ENCODE assay signal across 8 cellular contexts in genomic region chr1:89524369-89525168, GRCh38. TPM values are rescaled to one million over a fixed set of nuclear protein-coding genes. Genes with fewer than 3 reads are reported as not detected.
A peak's percentile ranks its signal among the peaks of the same experiment; 100 is the strongest.
DNase-seq lines count a peak whose midpoint lies in the region; ATAC-seq and TF ChIP-seq lines count a peak whose summit lies in the region.

LRRC8B (plus strand) TSS chr1:89524829; CDS start chr1:89582651, 57,822 bp downstream.

- no peak within 1 kb of the TSS for H3K4me3 Mint-ChIP-seq in activated CD4-positive, alpha-beta T cell treated with anti-CD3 and anti-CD28 coated beads, Interleukin-2, amount 10 ng/mL, durations not matched to agents 7 days and 5 days

- peaks cover 11% of the 10 kb centered on the region for H3K36me3 Mint-ChIP-seq in activated CD4-positive, alpha-beta T cell treated with anti-CD3 and anti-CD28 coated beads, Interleukin-2, amount 10 ng/mL, durations not matched to agents 7 days and 5 days (ENCODE audit: low read depth)

- POLR2A ChIA-PET in activated CD4-positive, alpha-beta T cell treated with anti-CD3 and anti-CD28 coated beads, Interleukin-2, amount 10 ng/mL, durations not matched to agents 7 days and 5 days (lab: Charles Lee) = no interaction called here

- peak; percentile 62 for DNase-seq in AG10803 (ENCODE audit: low read depth)
- DNase-seq in NCI-H510A (lab: John Stamatoyannopoulos, UW) = peak; percentile 95
- peak; percentile 90 for DNase-seq in activated CD4-positive, alpha-beta T cell treated with anti-CD3 and anti-CD28 coated beads, Interleukin-2, amount 10 ng/mL, durations not matched to agents 7 days and 5 days
- peak; percentile 70 for DNase-seq in cortex of kidney (lab: John Stamatoyannopoulos, UW)
- DNase-seq in left kidney (ENCODE audit: low read depth, low spot score) = peak; percentile 96
- DNase-seq in stimulated activated CD4-positive, alpha-beta T cell treated with anti-CD3 and anti-CD28 coated beads, Interleukin-1b, Interleukin-23, amount 100 ng/mL, for 48 hours = peak; percentile 92

- in situ Hi-C loops in GM18951 (cut with MboI; ENCODE audit: low sequenced_read_pairs, unreplicated experiment) = no loop called here

- peaks cover 32% of the 10 kb centered on the region for H3K4me1 Mint-ChIP-seq in activated CD4-positive, alpha-beta T cell treated with anti-CD3 and anti-CD28 coated beads, Interleukin-2, amount 10 ng/mL, durations not matched to agents 7 days and 5 days

- peak within 1 kb of the TSS; percentile 81 for H3K4me3 ChIP-seq in AG10803 (ENCODE audit: low read length)

- peak; percentile 68 for TF ChIP-seq POLR2A in GM18951 (IDR thresholded peaks at IDR 0.05; ENCODE audit: extremely low read depth, insufficient read depth, insufficient read length)

- H3K27me3 Mint-ChIP-seq in activated CD4-positive, alpha-beta T cell treated with anti-CD3 and anti-CD28 coated beads, Interleukin-2, amount 10 ng/mL, durations not matched to agents 7 days and 5 days = no peaks in the 10 kb centered on the region

- H3K27ac Mint-ChIP-seq in activated CD4-positive, alpha-beta T cell treated with anti-CD3 and anti-CD28 coated beads, Interleukin-2, amount 10 ng/mL, durations not matched to agents 7 days and 5 days = peak within 1 kb of the TSS; percentile 93

- H3K9me3 Mint-ChIP-seq in activated CD4-positive, alpha-beta T cell treated with anti-CD3 and anti-CD28 coated beads, Interleukin-2, amount 10 ng/mL, durations not matched to agents 7 days and 5 days = peaks cover 4% of the 10 kb centered on the region

- peak; percentile 86 for ATAC-seq in HG03175 (IDR thresholded peaks at IDR 0.05; ENCODE audit: unreplicated experiment)

- no peak for TF ChIP-seq CTCF in AG10803 (conservative IDR thresholded peaks at IDR 0.05; ENCODE audit: low read length)

- CTCF ChIA-PET in activated CD4-positive, alpha-beta T cell treated with anti-CD3 and anti-CD28 coated beads, Interleukin-2, amount 10 ng/mL, durations not matched to agents 7 days and 5 days (lab: Charles Lee) = interaction anchor here (0.7 kb wide), 1 partner anchor 111 kb away, joined by 3 read pairs; no protein-coding TSS in a partner anchor

RNA-seq across cellular contexts. Expression of gene LRRC8B, which starts in this region (rescaled TPM):
- total RNA-seq in activated CD4-positive, alpha-beta T cell treated with anti-CD3 and anti-CD28 coated beads, Interleukin-2, amount 10 ng/mL, durations not matched to agents 7 days and 5 days = 10 to 100 TPM; 21.2 to 22.1 TPM

Comparison
In these comparisons a context has a peak if more than half of its experiments do, and no peak if none do; other contexts are left out.
1. Peak in every context shown above with its lines: DNase-seq, ATAC-seq and H3K4me3 ChIP-seq.